ENCODE assay signal across 9 cellular contexts in genomic region chr17:29180788-29181160, GRCh38. TPM values are rescaled to one million over a fixed set of nuclear protein-coding genes. Genes with fewer than 3 reads are reported as not detected.
A peak's percentile ranks its signal among the peaks of the same experiment; 100 is the strongest.
DNase-seq lines count a peak whose midpoint lies in the region; ATAC-seq and TF ChIP-seq lines count a peak whose summit lies in the region.
"Had no signal": no experiment of that assay in that cellular context is flagged by ENCODE, and none has a peak within 500 bp of the region (broad histone marks: within the 10 kb centered on the region; RNA-seq: fewer than 3 reads in every experiment).

No MANE protein-coding gene starts in this region.

- no peaks in the 10 kb centered on the region for H3K36me3 Mint-ChIP-seq in CD4-positive, CD25-positive, alpha-beta regulatory T cell
- H3K36me3 Mint-ChIP-seq in osteocyte (ENCODE audit: unreplicated experiment), result no peaks in the 10 kb centered on the region

- peak overlapping the region; percentile 71 for H2AFZ ChIP-seq in PC-9

- CTCF ChIA-PET in PC-9 (lab: Charles Lee), result interaction anchor here (0.9 to 2.8 kb wide), 9 partner anchors 26 to 189 kb away, joined by 3 to 32 read pairs (median 9); no protein-coding TSS in a partner anchor

- no peak overlapping the region for H3K27ac ChIP-seq in CD4-positive, CD25-positive, alpha-beta regulatory T cell (ENCODE audit: insufficient read depth, low read length, poor library complexity, severe bottlenecking)
- H3K27ac ChIP-seq in PC-9 (peak overlapping the region; percentile 10), epithelial cell of prostate (peak overlapping the region; percentile 97)

- no peaks in the 10 kb centered on the region for H3K27me3 ChIP-seq in CD4-positive, CD25-positive, alpha-beta regulatory T cell (ENCODE audit: control insufficient read depth, insufficient read depth, low read length)
- no peaks in the 10 kb centered on the region for H3K27me3 ChIP-seq in PC-9 (ENCODE audit: insufficient read depth, low read depth)
- H3K27me3 ChIP-seq: foreskin keratinocyte had no signal

- POLR2A ChIA-PET in PC-9 (lab: Charles Lee; ENCODE audit: unreplicated experiment), result interaction anchor here (0.6 to 1.0 kb wide), 7 partner anchors 26 to 74 kb away, joined by 3 to 10 read pairs (median 5); no protein-coding TSS in a partner anchor

- H3K4me1 Mint-ChIP-seq in CD4-positive, CD25-positive, alpha-beta regulatory T cell, result peaks cover 4 to 37% (median 17%) of the 10 kb centered on the region in 4 donors
- H3K4me1 Mint-ChIP-seq in osteocyte (ENCODE audit: unreplicated experiment), result peaks cover 39% of the 10 kb centered on the region

- no peak for DNase-seq in CD4-positive, CD25-positive, alpha-beta regulatory T cell
- DNase-seq in PC-9 (no peak), epithelial cell of prostate (ENCODE audit: low read depth, low spot score) (no peak), osteocyte (ENCODE audit: extremely low spot score, unreplicated experiment) (no peak), activated gamma-delta T cell (lab: John Stamatoyannopoulos, UW) (no peak), NCI-H226 (no peak)
- no peak for DNase-seq in effector CD4-positive, alpha-beta T cell

- H3K27me3 Mint-ChIP-seq in CD4-positive, CD25-positive, alpha-beta regulatory T cell, result peaks cover 16% of the 10 kb centered on the region
- H3K27me3 Mint-ChIP-seq in osteocyte (ENCODE audit: unreplicated experiment), result no peaks in the 10 kb centered on the region

- TF ChIP-seq CTCF in PC-9 (conservative IDR thresholded peaks at IDR 0.05) (no peak), osteocyte (IDR thresholded peaks at IDR 0.05) (no peak)

- BruUV-seq in PC-9 (replicated peaks; lab: Mats Ljungman, UMichigan), result no TSS peak

- H3K4me3 Mint-ChIP-seq in CD4-positive, CD25-positive, alpha-beta regulatory T cell, result peak overlapping the region in 3 of 4 donors; percentile 55 to 70 (median 64)
- H3K4me3 Mint-ChIP-seq in osteocyte (ENCODE audit: unreplicated experiment), result peak overlapping the region; percentile 66

- H3K9me3 ChIP-seq in CD4-positive, CD25-positive, alpha-beta regulatory T cell (ENCODE audit: control insufficient read depth in 2 of 2, low read length in 2 of 2), result no peaks in the 10 kb centered on the region
- no peaks in the 10 kb centered on the region for H3K9me3 ChIP-seq in PC-9 (ENCODE audit: insufficient read depth, low read depth)

- no peak overlapping the region for H3K4me3 ChIP-seq in CD4-positive, CD25-positive, alpha-beta regulatory T cell (ENCODE audit: low read depth, low read length)
- H3K4me3 ChIP-seq in PC-9, result peak overlapping the region; percentile 71

- H3K9me2 ChIP-seq in PC-9 (ENCODE audit: insufficient read depth), result no peaks in the 10 kb centered on the region

- intact Hi-C loops in PC-9 (cut with micrococcal nuclease; ENCODE audit: unreplicated experiment), result no loop called here

- peaks cover 27% of the 10 kb centered on the region for H3K79me2 ChIP-seq in PC-9 (ENCODE audit: low read depth)

- H3F3A ChIP-seq in PC-9 (ENCODE audit: insufficient read depth, low read depth), result peaks cover 48% of the 10 kb centered on the region

- H3K4me2 ChIP-seq in PC-9, result peak overlapping the region; percentile 78

- H3K4me1 ChIP-seq in CD4-positive, CD25-positive, alpha-beta regulatory T cell (ENCODE audit: control insufficient read depth, insufficient read depth, low read length, poor library complexity, severe bottlenecking), result peaks cover 26% of the 10 kb centered on the region
- H3K4me1 ChIP-seq in PC-9 (replicated peaks; ENCODE audit: insufficient read depth), result peaks cover 41% of the 10 kb centered on the region

- no peaks in the 10 kb centered on the region for H3K9me3 Mint-ChIP-seq in CD4-positive, CD25-positive, alpha-beta regulatory T cell
- peaks cover 4% of the 10 kb centered on the region for H3K9me3 Mint-ChIP-seq in osteocyte (ENCODE audit: unreplicated experiment)

- no peak for ATAC-seq in CD4-positive, CD25-positive, alpha-beta regulatory T cell (ENCODE audit: low read depth in 2 of 2)
- ATAC-seq in GM21786 (IDR thresholded peaks at IDR 0.05; ENCODE audit: unreplicated experiment), result no peak

- no peaks in the 10 kb centered on the region for H3K36me3 ChIP-seq in CD4-positive, CD25-positive, alpha-beta regulatory T cell (ENCODE audit: control insufficient read depth, insufficient read depth, low read length)
- no peaks in the 10 kb centered on the region for H3K36me3 ChIP-seq in PC-9 (ENCODE audit: low read depth)

- H3K27ac Mint-ChIP-seq in CD4-positive, CD25-positive, alpha-beta regulatory T cell, result no peak overlapping the region
- H3K27ac Mint-ChIP-seq in osteocyte (ENCODE audit: unreplicated experiment), result peak overlapping the region; percentile 27

- no peaks in the 10 kb centered on the region for H4K20me1 ChIP-seq in PC-9 (ENCODE audit: insufficient read depth)

RNA-seq across cellular contexts. Expression of gene MYO18A, which starts 0.6 kb away (rescaled TPM):
- total RNA-seq in CD4-positive, CD25-positive, alpha-beta regulatory T cell, result 193 TPM
- polyA plus RNA-seq in CD4-positive, CD25-positive, alpha-beta regulatory T cell, result 10 to 100 TPM; 16.8 to 22.6 (median 20.2) TPM
- total RNA-seq in PC-9 (2021) (150 and 158 TPM in 2 replicates), osteocyte (27.8 and 28.8 TPM in 2 replicates)
